In the genomic region with DNA sequence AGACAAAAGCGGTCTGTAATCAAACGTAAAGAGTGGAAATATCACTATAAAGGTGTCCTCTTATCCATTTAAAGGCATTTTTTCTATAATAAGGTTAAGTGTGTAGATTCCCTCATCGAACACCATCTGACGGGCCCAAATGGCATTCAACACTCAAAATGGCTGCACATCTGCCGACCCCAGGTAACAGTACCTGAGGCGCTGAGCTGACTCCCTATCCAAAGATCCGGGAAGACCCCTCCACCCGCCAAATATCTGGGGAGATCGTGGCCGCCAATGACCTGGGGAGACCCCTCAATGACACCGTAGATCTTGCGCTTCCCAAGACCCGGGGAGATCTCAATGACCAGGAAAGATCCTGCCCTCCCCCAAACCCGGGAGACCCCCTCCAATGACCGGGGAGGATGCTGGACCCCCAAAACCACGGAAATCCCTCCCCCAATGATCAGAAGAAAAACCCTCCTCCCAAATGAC, we compare ENCODE assay signal across 7 cellular contexts. TPM values are rescaled to one million over a fixed set of nuclear protein-coding genes. Genes with fewer than 3 reads are reported as not detected.
DNase-seq lines count a peak whose midpoint lies in the region; ATAC-seq and TF ChIP-seq lines count a peak whose summit lies in the region.

No MANE protein-coding gene starts in this region.

- H3K36me3 Mint-ChIP-seq in T-helper 1 cell treated with Interleukin-12 subunit alpha and Interleukin-12 subunit beta and Interleukin-4 antibody, amounts not matched to agents 30 μg/mL and 1 μg/mL, for 36 hours (ENCODE audit: low read depth) = peaks cover 15% of the 10 kb centered on the region
- H3K36me3 Mint-ChIP-seq in chondrocyte (ENCODE audit: low read depth) (peaks cover 4% of the 10 kb centered on the region), type B pancreatic cell (peaks cover 19% of the 10 kb centered on the region)

- peaks cover 17% of the 10 kb centered on the region for H3K27me3 Mint-ChIP-seq in T-helper 1 cell treated with Interleukin-12 subunit alpha and Interleukin-12 subunit beta and Interleukin-4 antibody, amounts not matched to agents 30 μg/mL and 1 μg/mL, for 36 hours (ENCODE audit: low read depth)
- H3K27me3 Mint-ChIP-seq in chondrocyte (ENCODE audit: low read depth) (no peaks in the 10 kb centered on the region), type B pancreatic cell (no peaks in the 10 kb centered on the region)

- peaks cover 31% of the 10 kb centered on the region for H3K4me1 Mint-ChIP-seq in T-helper 1 cell treated with Interleukin-12 subunit alpha and Interleukin-12 subunit beta and Interleukin-4 antibody, amounts not matched to agents 30 μg/mL and 1 μg/mL, for 36 hours (ENCODE audit: low read depth)
- peaks cover 41% of the 10 kb centered on the region for H3K4me1 Mint-ChIP-seq in chondrocyte (ENCODE audit: low read depth)
- H3K4me1 Mint-ChIP-seq in type B pancreatic cell (ENCODE audit: unreplicated experiment) = peaks cover 22% of the 10 kb centered on the region

- H3K4me1 ChIP-seq in HUES6 (ENCODE audit: control insufficient read depth, insufficient read depth, low read length) (peaks cover 14% of the 10 kb centered on the region), mononuclear cell (ENCODE audit: insufficient read depth, low read length) (peaks cover 34% of the 10 kb centered on the region)

- H3K4me3 ChIP-seq in HUES6 (ENCODE audit: low read depth, low read length) = peak overlapping the region; percentile 94
- H3K4me3 ChIP-seq in mononuclear cell (ENCODE audit: low read length) = peak overlapping the region; percentile 100

- H3K9me3 Mint-ChIP-seq in T-helper 1 cell treated with Interleukin-12 subunit alpha and Interleukin-12 subunit beta and Interleukin-4 antibody, amounts not matched to agents 30 μg/mL and 1 μg/mL, for 36 hours = no peaks in the 10 kb centered on the region
- H3K9me3 Mint-ChIP-seq in chondrocyte (ENCODE audit: low read depth) (no peaks in the 10 kb centered on the region), type B pancreatic cell (peaks cover 4% of the 10 kb centered on the region)

- no peak for DNase-seq in chondrocyte (ENCODE audit: low spot score)
- DNase-seq in type B pancreatic cell (ENCODE audit: extremely low spot score, unreplicated experiment) = no peak
- DNase-seq in islet precursor cell = no peak

- peaks cover 38% of the 10 kb centered on the region for H3K36me3 ChIP-seq in HUES6 (ENCODE audit: control insufficient read depth, insufficient read depth, low read length)

- H3K27ac ChIP-seq in HUES6 (ENCODE audit: low read depth, low read length) = peak overlapping the region; percentile 96

- H3K9ac ChIP-seq in HUES6 (ENCODE audit: low read length) = peak overlapping the region; percentile 97

- peak overlapping the region; percentile 97 for H3K4me3 Mint-ChIP-seq in T-helper 1 cell treated with Interleukin-12 subunit alpha and Interleukin-12 subunit beta and Interleukin-4 antibody, amounts not matched to agents 30 μg/mL and 1 μg/mL, for 36 hours
- H3K4me3 Mint-ChIP-seq in chondrocyte (ENCODE audit: unreplicated experiment) (peak overlapping the region; percentile 95), type B pancreatic cell (peak overlapping the region; percentile 97)

- no peak for ATAC-seq in HG02870 (IDR thresholded peaks at IDR 0.05; ENCODE audit: unreplicated experiment)

- TF ChIP-seq CTCF in chondrocyte (IDR thresholded peaks at IDR 0.05) (no peak), type B pancreatic cell (conservative IDR thresholded peaks at IDR 0.05) (no peak)

- H3K9me3 ChIP-seq in HUES6 (ENCODE audit: control insufficient read depth, insufficient read depth, low read depth, low read length) (no peaks in the 10 kb centered on the region), mononuclear cell (ENCODE audit: low read depth, low read length) (no peaks in the 10 kb centered on the region)

- peak overlapping the region; percentile 98 for H3K27ac Mint-ChIP-seq in T-helper 1 cell treated with Interleukin-12 subunit alpha and Interleukin-12 subunit beta and Interleukin-4 antibody, amounts not matched to agents 30 μg/mL and 1 μg/mL, for 36 hours
- H3K27ac Mint-ChIP-seq in chondrocyte (ENCODE audit: unreplicated experiment) (peak overlapping the region; percentile 97), type B pancreatic cell (peak overlapping the region; percentile 96)

- H3K27me3 ChIP-seq in HUES6 (ENCODE audit: control insufficient read depth, insufficient read depth, low read length) = no peaks in the 10 kb centered on the region
- H3K27me3 ChIP-seq in mononuclear cell (ENCODE audit: insufficient read depth, low read length) = no peaks in the 10 kb centered on the region

RNA-seq across cellular contexts. Expression of gene IP6K2, which starts 0.5 kb away (rescaled TPM):
- total RNA-seq in chondrocyte (68.8 to 109 TPM (median 72.3 TPM) in 3 replicates), mononuclear cell (92.5 TPM), type B pancreatic cell (ENCODE audit: low replicate concordance) (104 and 145 TPM in 2 replicates)

RNA-seq across cellular contexts. Expression of gene NCKIPSD, which starts 30.8 kb away (rescaled TPM):
- total RNA-seq in chondrocyte = 24.0 to 27.2 TPM (median 24.7 TPM) in 3 replicates
- total RNA-seq in mononuclear cell = 6.3 TPM
- 20.1 and 22.1 TPM in 2 replicates for total RNA-seq in type B pancreatic cell (ENCODE audit: low replicate concordance)

RNA-seq across cellular contexts. Expression of gene CELSR3, which starts 53.9 kb away (rescaled TPM):
- total RNA-seq in chondrocyte (9.6 to 11.4 TPM (median 10.5 TPM) in 3 replicates), mononuclear cell (2.6 TPM), type B pancreatic cell (ENCODE audit: low replicate concordance) (9.8 and 10.2 TPM in 2 replicates)
